8 cellular contexts compared by ENCODE assay signal in the genomic region with DNA sequence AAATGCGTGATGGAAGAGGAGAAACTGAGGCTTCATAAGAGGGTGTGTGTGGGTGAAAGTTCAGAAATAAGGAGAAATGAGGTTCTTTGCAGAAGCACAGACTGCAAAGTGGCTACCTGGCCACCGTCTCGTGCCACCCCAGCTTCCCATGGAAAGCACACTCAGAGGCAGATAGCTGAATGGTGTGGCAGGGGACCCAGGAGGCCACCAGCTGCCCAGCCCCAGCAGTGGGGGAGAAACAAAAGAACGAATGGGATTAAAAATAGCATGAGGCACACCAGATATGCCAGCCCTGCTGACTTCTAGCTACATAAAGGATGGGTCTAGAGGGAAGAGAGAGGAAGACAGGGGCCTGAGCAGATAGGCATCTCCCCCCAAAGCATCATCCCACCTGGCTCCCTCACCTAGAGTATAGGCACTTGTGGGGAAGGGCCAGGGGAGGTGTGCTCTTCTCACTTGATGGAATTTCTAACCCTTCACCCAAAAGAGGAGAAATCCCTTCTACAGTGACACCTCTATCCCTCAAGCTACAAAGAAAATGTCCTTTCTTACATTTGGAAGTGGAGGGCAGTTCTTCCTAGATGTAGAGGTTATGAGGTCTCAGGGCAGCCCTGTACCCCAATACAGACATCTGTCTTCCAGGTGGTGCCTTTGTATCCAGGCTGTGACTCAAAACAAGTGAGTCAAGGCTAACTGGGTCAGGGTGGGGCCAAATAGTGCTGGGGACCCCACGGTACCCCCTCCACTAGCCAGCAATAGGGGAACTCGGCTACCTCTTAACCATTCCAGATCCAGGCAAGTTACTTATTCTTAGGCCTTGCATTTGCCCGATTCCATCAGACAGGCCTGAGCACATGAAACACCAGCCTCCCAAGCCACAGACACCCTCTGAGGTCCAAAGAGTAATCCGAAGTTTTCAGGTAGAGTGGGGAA. TPM values are rescaled to one million over a fixed set of nuclear protein-coding genes. Genes with fewer than 3 reads are reported as not detected.
DNase-seq lines count a peak whose midpoint lies in the region; TF ChIP-seq lines count a peak whose summit lies in the region.

No MANE protein-coding gene starts in this region.

- no peaks in the 10 kb centered on the region for H3K9me3 ChIP-seq in suprapubic skin

- intact Hi-C loops in activated T-helper 2 cell treated with anti-CD3 and anti-CD28 coated beads, Interferon-gamma antibody, Interleukin-2, Interleukin-4, amounts not matched to agents 10 μg/mL and 5 μg/mL and 100 μg/mL, durations not matched to agents 14 hours and 24 hours and 36 hours (cut with micrococcal nuclease) = no loop called here

- peak overlapping the region; percentile 98 for H3K4me3 Mint-ChIP-seq in T-helper 2 cell treated with Interferon-gamma antibody and Interleukin-4, amounts not matched to agents 5 μg/mL and 100 μg/mL, for 36 hours
- H3K4me3 Mint-ChIP-seq in activated T-helper 2 cell treated with anti-CD3 and anti-CD28 coated beads, Interferon-gamma antibody, Interleukin-2, Interleukin-4, amounts not matched to agents 10 μg/mL and 5 μg/mL and 100 μg/mL, durations not matched to agents 14 hours and 24 hours and 36 hours (ENCODE audit: low read depth) = peak overlapping the region; percentile 94

- peak overlapping the region; percentile 96 for H3K4me3 ChIP-seq in suprapubic skin

- no peaks in the 10 kb centered on the region for H3K27me3 Mint-ChIP-seq in T-helper 2 cell treated with Interferon-gamma antibody and Interleukin-4, amounts not matched to agents 5 μg/mL and 100 μg/mL, for 36 hours (ENCODE audit: low read depth)
- H3K27me3 Mint-ChIP-seq in activated T-helper 2 cell treated with anti-CD3 and anti-CD28 coated beads, Interferon-gamma antibody, Interleukin-2, Interleukin-4, amounts not matched to agents 10 μg/mL and 5 μg/mL and 100 μg/mL, durations not matched to agents 14 hours and 24 hours and 36 hours (ENCODE audit: low read depth) = no peaks in the 10 kb centered on the region

- peaks cover 43% of the 10 kb centered on the region for H3K36me3 Mint-ChIP-seq in T-helper 2 cell treated with Interferon-gamma antibody and Interleukin-4, amounts not matched to agents 5 μg/mL and 100 μg/mL, for 36 hours (ENCODE audit: low read depth)
- H3K36me3 Mint-ChIP-seq in activated T-helper 2 cell treated with anti-CD3 and anti-CD28 coated beads, Interferon-gamma antibody, Interleukin-2, Interleukin-4, amounts not matched to agents 10 μg/mL and 5 μg/mL and 100 μg/mL, durations not matched to agents 14 hours and 24 hours and 36 hours (ENCODE audit: low read depth) = peaks cover 66% of the 10 kb centered on the region

- WGBS in suprapubic skin = 9% methylated on average over 6 of the region's 8 CpGs

- H3K9me3 Mint-ChIP-seq in T-helper 2 cell treated with Interferon-gamma antibody and Interleukin-4, amounts not matched to agents 5 μg/mL and 100 μg/mL, for 36 hours = no peaks in the 10 kb centered on the region
- H3K9me3 Mint-ChIP-seq in activated T-helper 2 cell treated with anti-CD3 and anti-CD28 coated beads, Interferon-gamma antibody, Interleukin-2, Interleukin-4, amounts not matched to agents 10 μg/mL and 5 μg/mL and 100 μg/mL, durations not matched to agents 14 hours and 24 hours and 36 hours = no peaks in the 10 kb centered on the region

- H3K36me3 ChIP-seq in suprapubic skin = peaks cover 21% of the 10 kb centered on the region

- peak overlapping the region; percentile 96 for H3K27ac Mint-ChIP-seq in T-helper 2 cell treated with Interferon-gamma antibody and Interleukin-4, amounts not matched to agents 5 μg/mL and 100 μg/mL, for 36 hours
- H3K27ac Mint-ChIP-seq in activated T-helper 2 cell treated with anti-CD3 and anti-CD28 coated beads, Interferon-gamma antibody, Interleukin-2, Interleukin-4, amounts not matched to agents 10 μg/mL and 5 μg/mL and 100 μg/mL, durations not matched to agents 14 hours and 24 hours and 36 hours = peak overlapping the region; percentile 92

- no peak for DNase-seq in T-helper 2 cell treated with Interferon-gamma antibody and Interleukin-4, amounts not matched to agents 5 μg/mL and 100 μg/mL, for 36 hours (ENCODE audit: low spot score)
- DNase-seq in T-helper 2 cell (no peak), iris pigment epithelial cell (ENCODE audit: low read depth) (peak; percentile 37), suprapubic skin (ENCODE audit: low spot score in 2 of 2) (no peak), germinal center (ENCODE audit: low spot score) (no peak), AG08395 (ENCODE audit: low spot score) (no peak), NCI-H1092 (lab: John Stamatoyannopoulos, UW) (no peak)
- DNase-seq in activated T-helper 2 cell treated with anti-CD3 and anti-CD28 coated beads, Interferon-gamma antibody, Interleukin-2, Interleukin-4, amounts not matched to agents 10 μg/mL and 5 μg/mL and 100 μg/mL, durations not matched to agents 14 hours and 24 hours and 36 hours (ENCODE audit: low spot score) = no peak

- H3K27me3 ChIP-seq in suprapubic skin = no peaks in the 10 kb centered on the region

- peaks cover 50% of the 10 kb centered on the region for H3K4me1 Mint-ChIP-seq in T-helper 2 cell treated with Interferon-gamma antibody and Interleukin-4, amounts not matched to agents 5 μg/mL and 100 μg/mL, for 36 hours (ENCODE audit: low read depth)
- peaks cover 40% of the 10 kb centered on the region for H3K4me1 Mint-ChIP-seq in activated T-helper 2 cell treated with anti-CD3 and anti-CD28 coated beads, Interferon-gamma antibody, Interleukin-2, Interleukin-4, amounts not matched to agents 10 μg/mL and 5 μg/mL and 100 μg/mL, durations not matched to agents 14 hours and 24 hours and 36 hours (ENCODE audit: low read depth)

- no peak for TF ChIP-seq POLR2A in suprapubic skin (IDR thresholded peaks at IDR 0.05)

- peaks cover 64% of the 10 kb centered on the region for H3K4me1 ChIP-seq in suprapubic skin

- H3K27ac ChIP-seq in suprapubic skin = peak overlapping the region; percentile 99

- TF ChIP-seq EP300 in suprapubic skin (IDR thresholded peaks at IDR 0.05) = no peak

- TF ChIP-seq CTCF in suprapubic skin (IDR thresholded peaks at IDR 0.05) = no peak

RNA-seq across cellular contexts. Expression of gene HDGF, which starts 3.5 kb away (rescaled TPM):
- total RNA-seq in activated T-helper 2 cell treated with anti-CD3 and anti-CD28 coated beads, Interferon-gamma antibody, Interleukin-2, Interleukin-4, amounts not matched to agents 10 μg/mL and 5 μg/mL and 100 μg/mL, durations not matched to agents 14 hours and 24 hours and 36 hours = 359 and 360 TPM in 2 replicates
- total RNA-seq in suprapubic skin = 100 to 1,000 TPM; 178 to 250 (median 210) TPM

RNA-seq across cellular contexts. Expression of gene MRPL24, which starts 7.1 kb away (rescaled TPM):
- total RNA-seq in activated T-helper 2 cell treated with anti-CD3 and anti-CD28 coated beads, Interferon-gamma antibody, Interleukin-2, Interleukin-4, amounts not matched to agents 10 μg/mL and 5 μg/mL and 100 μg/mL, durations not matched to agents 14 hours and 24 hours and 36 hours = 116 and 124 TPM in 2 replicates
- total RNA-seq in suprapubic skin = 10 to 100 TPM; 33.6 to 66.6 (median 55.0) TPM

RNA-seq across cellular contexts. Expression of gene PRCC, which starts 19.3 kb away (rescaled TPM):
- 94.8 and 110 TPM in 2 replicates for total RNA-seq in activated T-helper 2 cell treated with anti-CD3 and anti-CD28 coated beads, Interferon-gamma antibody, Interleukin-2, Interleukin-4, amounts not matched to agents 10 μg/mL and 5 μg/mL and 100 μg/mL, durations not matched to agents 14 hours and 24 hours and 36 hours
- 10 to 100 TPM; 39.1 to 50.1 (median 43.3) TPM for total RNA-seq in suprapubic skin

RNA-seq across cellular contexts. Expression of gene ISG20L2, which starts 19.4 kb away (rescaled TPM):
- total RNA-seq in activated T-helper 2 cell treated with anti-CD3 and anti-CD28 coated beads, Interferon-gamma antibody, Interleukin-2, Interleukin-4, amounts not matched to agents 10 μg/mL and 5 μg/mL and 100 μg/mL, durations not matched to agents 14 hours and 24 hours and 36 hours = 52.2 and 57.4 TPM in 2 replicates
- total RNA-seq in suprapubic skin = 10 to 100 TPM; 33.8 to 59.6 (median 38.9) TPM

RNA-seq across cellular contexts. Expression of gene METTL25B, which starts 19.7 kb away (rescaled TPM):
- 37.3 and 45.2 TPM in 2 replicates for total RNA-seq in activated T-helper 2 cell treated with anti-CD3 and anti-CD28 coated beads, Interferon-gamma antibody, Interleukin-2, Interleukin-4, amounts not matched to agents 10 μg/mL and 5 μg/mL and 100 μg/mL, durations not matched to agents 14 hours and 24 hours and 36 hours
- total RNA-seq in suprapubic skin = 10 to 100 TPM; 20.7 to 40.3 (median 34.2) TPM
